ENCODE assay signal across 13 cellular contexts in genomic region chr12:51869490-51869865, GRCh38. TPM values are rescaled to one million over a fixed set of nuclear protein-coding genes. Genes with fewer than 3 reads are reported as not detected.
DNase-seq lines count a peak whose midpoint lies in the region; TF ChIP-seq lines count a peak whose summit lies in the region.
"Had no signal": no experiment of that assay in that cellular context is flagged by ENCODE, and none has a peak within 500 bp of the region (broad histone marks: within the 10 kb centered on the region; RNA-seq: fewer than 3 reads in every experiment).

No MANE protein-coding gene starts in this region.

- H3K9me3 ChIP-seq in endodermal cell (ENCODE audit: control insufficient read depth, low read length) = no peaks in the 10 kb centered on the region
- H3K9me3 ChIP-seq in muscle layer of duodenum (ENCODE audit: control insufficient read depth in 1 of 2, low read length in 2 of 2) = no peaks in the 10 kb centered on the region
- no peaks in the 10 kb centered on the region for H3K9me3 ChIP-seq in transverse colon
- no peaks in the 10 kb centered on the region for H3K9me3 ChIP-seq in HAP-1

- TF ChIP-seq EP300 in transverse colon (IDR thresholded peaks at IDR 0.05; ENCODE audit: low read depth) = no peak

- H3K27me3 Mint-ChIP-seq in endodermal cell (ENCODE audit: insufficient read depth) (peaks cover 80% of the 10 kb centered on the region), immature natural killer cell (ENCODE audit: low read depth in 3 of 3) (peaks cover 5 to 29% (median 15%) of the 10 kb centered on the region in 3 donors)

- in situ Hi-C loops in transverse colon (cut with MboI; ENCODE audit: low pct_ligation_motif_present in 1 of 4, low pct_unique_long_range_greater_than_20kb in 1 of 4, low sequenced_read_pairs in 3 of 4) = no loop called here
- in situ Hi-C loops in HAP-1 (cut with MboI; ENCODE audit: low sequenced_read_pairs) = no loop called here

- H3K4me3 Mint-ChIP-seq in endodermal cell = peak overlapping the region; percentile 59
- H3K4me3 Mint-ChIP-seq in immature natural killer cell = no peak overlapping the region

- no peak overlapping the region for H3K27ac Mint-ChIP-seq in endodermal cell
- no peak overlapping the region for H3K27ac Mint-ChIP-seq in immature natural killer cell

- H3K36me3 Mint-ChIP-seq in endodermal cell (ENCODE audit: low read depth) = no peaks in the 10 kb centered on the region
- H3K36me3 Mint-ChIP-seq in immature natural killer cell = no peaks in the 10 kb centered on the region

- H3K27ac ChIP-seq in endodermal cell (ENCODE audit: low read depth, low read length) = no peak overlapping the region
- no peak overlapping the region for H3K27ac ChIP-seq in muscle layer of duodenum (ENCODE audit: low read length)
- H3K27ac ChIP-seq in transverse colon = no peak overlapping the region

- H3K4me1 Mint-ChIP-seq in endodermal cell (peaks cover 17% of the 10 kb centered on the region), immature natural killer cell (peaks cover 0 to 9% of the 10 kb centered on the region in 2 donors)

- H3K4me3 ChIP-seq in endodermal cell (ENCODE audit: low read length) = peak overlapping the region; percentile 73
- peak overlapping the region; percentile 33 to 60 for H3K4me3 ChIP-seq in muscle layer of duodenum (ENCODE audit: low read depth in 1 of 2, low read length in 2 of 2)
- peak overlapping the region; percentile 14 to 40 (median 26) for H3K4me3 ChIP-seq in transverse colon
- H3K4me3 ChIP-seq in HAP-1 = no peak overlapping the region
- H3K4me3 ChIP-seq: K562 had no signal

- H3K36me3 ChIP-seq in endodermal cell (ENCODE audit: control insufficient read depth, insufficient read depth, low read length) (no peaks in the 10 kb centered on the region), muscle layer of duodenum (ENCODE audit: control insufficient read depth in 1 of 2, insufficient read depth in 2 of 2, low read length in 2 of 2) (no peaks in the 10 kb centered on the region), transverse colon (no peaks in the 10 kb centered on the region), HAP-1 (replicated peaks) (no peaks in the 10 kb centered on the region)

- TF ChIP-seq CTCF in endodermal cell (conservative IDR thresholded peaks at IDR 0.05) = no peak
- TF ChIP-seq CTCF in transverse colon (IDR thresholded peaks at IDR 0.05) = no peak

- H3K9ac ChIP-seq in endodermal cell (ENCODE audit: extremely low read depth, low read length, poor library complexity, severe bottlenecking) = no peak overlapping the region

- WGBS in endodermal cell (ENCODE audit: insufficient coverage in 1 of 2, insufficient read length in 1 of 2), 2 experiments = 4 to 18% methylated on average over 5 to 20 of the region's 20 CpGs
- 51% methylated on average over 15 of the region's 20 CpGs; no CpG with 5 or more reads in 1 of the 2 donors for WGBS in transverse colon (ENCODE audit: low coverage in 1 of 2), 2 donors

- DNase-seq in NCI-H2227 (lab: John Stamatoyannopoulos, UW; ENCODE audit: unreplicated experiment) = peak; percentile 29
- DNase-seq in NCI-H2227 treated with DMSO at 0.1 percent for 48 hours (lab: John Stamatoyannopoulos, UW) = no peak
- no peak for DNase-seq in endodermal cell
- DNase-seq in transverse colon = no peak
- DNase-seq in immature natural killer cell = no peak
- no peak for DNase-seq in HAP-1 (ENCODE audit: low spot score in 2 of 2)
- DNase-seq in RPMI8226 = no peak
- DNase-seq: activated T-cell treated with anti-CD3 and anti-CD28 coated beads, Interleukin-2, amount 50 U/mL, for 1 hour; NCI-H526 treated with DMSO at 0.1 percent for 48 hours had no signal

- H3K27me3 ChIP-seq in endodermal cell (ENCODE audit: control insufficient read depth, insufficient read depth, low read length, poor library complexity, severe bottlenecking) (peaks cover 63% of the 10 kb centered on the region), muscle layer of duodenum (ENCODE audit: low read depth, low read length) (peaks cover 17% of the 10 kb centered on the region), transverse colon (peaks cover 54% of the 10 kb centered on the region), HAP-1 (ENCODE audit: low read depth) (no peaks in the 10 kb centered on the region)

- no peak for TF ChIP-seq POLR2A in transverse colon (IDR thresholded peaks at IDR 0.05)

- no peaks in the 10 kb centered on the region for H3K9me3 Mint-ChIP-seq in endodermal cell
- H3K9me3 Mint-ChIP-seq in immature natural killer cell = peaks cover 0 to 4% (median 0%) of the 10 kb centered on the region in 6 donors

- intact Hi-C loops in transverse colon (cut with DNase I; ENCODE audit: low total_unique reads) = no loop called here

- H3K4me1 ChIP-seq in endodermal cell (ENCODE audit: control insufficient read depth, insufficient read depth, low read length) = peaks cover 14% of the 10 kb centered on the region
- peaks cover 0 to 17% of the 10 kb centered on the region in 2 donors for H3K4me1 ChIP-seq in muscle layer of duodenum (ENCODE audit: control insufficient read depth in 1 of 2, insufficient read depth in 2 of 2, low read length in 2 of 2)
- peaks cover 8 to 25% (median 14%) of the 10 kb centered on the region in 4 donors for H3K4me1 ChIP-seq in transverse colon
- peaks cover 41% of the 10 kb centered on the region for H3K4me1 ChIP-seq in HAP-1

RNA-seq across cellular contexts. Expression of gene ANKRD33, which starts 18.4 kb away (rescaled TPM):
- total RNA-seq in endodermal cell (under 1 TPM in 1 of 2 donors, not detected in 1; 0.46 TPM), transverse colon (not detected)
- polyA plus RNA-seq in endodermal cell (2013, experiment 1 of 2) = 0.28 TPM
- polyA plus RNA-seq in endodermal cell (2013, experiment 2 of 2) = 0.62 TPM
- not detected for polyA plus RNA-seq in immature natural killer cell
- total RNA-seq: T-helper 2 cell treated with Interferon-gamma antibody and Interleukin-4, amounts not matched to agents 100 ng/mL and 5 ng/mL, for 36 hours; ureter had no signal

RNA-seq across cellular contexts. Expression of gene FIGNL2, which starts 21.0 kb away (rescaled TPM):
- total RNA-seq in endodermal cell (10 to 100 TPM; 10.5 to 17.7 TPM), transverse colon (not detected)
- 24.4 TPM for polyA plus RNA-seq in endodermal cell (2013, experiment 1 of 2)
- 22.8 TPM for polyA plus RNA-seq in endodermal cell (2013, experiment 2 of 2)
- polyA plus RNA-seq in immature natural killer cell = under 1 TPM in 1 of 3 donors, not detected in 2; 0.07 TPM
- total RNA-seq: K562 had no signal

RNA-seq across cellular contexts. Expression of gene ACVRL1, which starts 37.8 kb away (rescaled TPM):
- total RNA-seq in endodermal cell (under 1 TPM; 0.42 to 0.64 TPM), transverse colon (100 to 1,000 TPM; 115 to 440 (median 137) TPM)
- 1.00 TPM for polyA plus RNA-seq in endodermal cell (2013, experiment 1 of 2)
- 1.4 TPM for polyA plus RNA-seq in endodermal cell (2013, experiment 2 of 2)
- under 1 TPM in 1 of 3 donors, not detected in 2; 0.14 TPM for polyA plus RNA-seq in immature natural killer cell
- total RNA-seq: T-helper 2 cell treated with Interferon-gamma antibody and Interleukin-4, amounts not matched to agents 100 ng/mL and 5 ng/mL, for 36 hours had no signal

Comparison
In these comparisons a context has a peak if more than half of its experiments do, and no peak if none do; other contexts are left out.
1. RNA of gene FIGNL2, which starts 21.0 kb away (total RNA-seq): 10.5 to 17.7 TPM in endodermal cell; not detected in transverse colon; every median in the first group is over 10 times any median in the second.
2. RNA of gene ACVRL1, which starts 37.8 kb away (total RNA-seq): 115 to 440 TPM in transverse colon; 0.42 to 0.64 TPM in endodermal cell; every median in the first group is over 10 times any median in the second.